In genomic region chr14:73189651-73190050, GRCh38 we compare ENCODE assay signal across 25 cellular contexts.
"Had no signal": no experiment of that assay in that cellular context is flagged by ENCODE, and none has a peak within 500 bp of the region (broad histone marks: within the 10 kb centered on the region; RNA-seq: fewer than 3 reads in every experiment).

No MANE protein-coding gene starts in this region.

- H3K4me3 Mint-ChIP-seq: activated CD4-positive, alpha-beta memory T cell treated with anti-CD3 and anti-CD28 coated beads for 36 hours; activated CD8-positive, alpha-beta memory T cell treated with anti-CD3 and anti-CD28 coated beads, Interleukin-2, amount 10 ng/mL, durations not matched to agents 7 days and 5 days; activated T-helper 1 cell treated with anti-CD3 and anti-CD28 coated beads, Interleukin-12 subunit alpha, Interleukin-12 subunit beta, Interleukin-2, Interleukin-4 antibody, amounts not matched to agents 30 ng/mL and 10 ng/mL and 1 ng/mL, durations not matched to agents 14 hours and 24 hours and 36 hours; brain; natural killer cell treated with Interleukin-12 subunit alpha and Interleukin-12 subunit beta and Interleukin-15 and Interleukin-18, amount 100 ng/mL, for 72 hours had no signal

- H3K36me3 Mint-ChIP-seq: natural killer cell treated with Interleukin-12 subunit alpha and Interleukin-12 subunit beta and Interleukin-15 and Interleukin-18, amount 100 ng/mL, for 72 hours had no signal

- H3K9me3 ChIP-seq: right lobe of liver, thoracic aorta, upper lobe of right lung had no signal

- H3K27me3 ChIP-seq: right lobe of liver, upper lobe of right lung had no signal

- ATAC-seq: activated CD8-positive, alpha-beta memory T cell treated with anti-CD3 and anti-CD28 coated beads, Interleukin-2, amount 10 ng/mL, durations not matched to agents 7 days and 5 days; esophagus mucosa; left ventricle myocardium superior; upper lobe of right lung had no signal

- H3K27ac Mint-ChIP-seq: activated CD4-positive, alpha-beta memory T cell treated with anti-CD3 and anti-CD28 coated beads for 36 hours; activated CD8-positive, alpha-beta memory T cell treated with anti-CD3 and anti-CD28 coated beads, Interleukin-2, amount 10 ng/mL, durations not matched to agents 7 days and 5 days; activated T-helper 1 cell treated with anti-CD3 and anti-CD28 coated beads, Interleukin-12 subunit alpha, Interleukin-12 subunit beta, Interleukin-2, Interleukin-4 antibody, amounts not matched to agents 30 ng/mL and 10 ng/mL and 1 ng/mL, durations not matched to agents 14 hours and 24 hours and 36 hours; brain; natural killer cell treated with Interleukin-12 subunit alpha and Interleukin-12 subunit beta and Interleukin-15 and Interleukin-18, amount 100 ng/mL, for 72 hours had no signal

- H3K27ac ChIP-seq: right lobe of liver, thoracic aorta, upper lobe of right lung had no signal

- H3K4me1 Mint-ChIP-seq: brain had no signal

- H3K4me2 ChIP-seq: smooth muscle cell had no signal

- H3K9me3 Mint-ChIP-seq: activated CD4-positive, alpha-beta memory T cell treated with anti-CD3 and anti-CD28 coated beads for 36 hours; activated T-helper 1 cell treated with anti-CD3 and anti-CD28 coated beads, Interleukin-12 subunit alpha, Interleukin-12 subunit beta, Interleukin-2, Interleukin-4 antibody, amounts not matched to agents 30 ng/mL and 10 ng/mL and 1 ng/mL, durations not matched to agents 14 hours and 24 hours and 36 hours; natural killer cell treated with Interleukin-12 subunit alpha and Interleukin-12 subunit beta and Interleukin-15 and Interleukin-18, amount 100 ng/mL, for 72 hours had no signal

- FAIRE-seq: frontal cortex had no signal

- DNase-seq: activated CD4-positive, alpha-beta memory T cell treated with anti-CD3 and anti-CD28 coated beads for 36 hours; activated CD4-positive, alpha-beta T cell treated with anti-CD3 and anti-CD28 coated beads for 48 hours; activated CD8-positive, alpha-beta memory T cell treated with anti-CD3 and anti-CD28 coated beads, Interleukin-2, amount 10 ng/mL, durations not matched to agents 7 days and 5 days; activated gamma-delta T cell; activated naive CD4-positive, alpha-beta T cell treated with anti-CD3 and anti-CD28 coated beads, Interleukin-2, amount 50 U/mL, for 16 hours; activated T-cell treated with anti-CD3 and anti-CD28 coated beads for 4 hours; aorta; caudate nucleus; dermis blood vessel endothelial cell; effector CD8-positive, alpha-beta T cell; hippocampal formation; left ventricle myocardium superior; mammary epithelial cell; midbrain; right lobe of liver; stimulated activated CD4-positive, alpha-beta T cell treated with anti-CD3 and anti-CD28 coated beads, Interleukin-15, amount 100 ng/mL, for 24 hours; stimulated activated naive CD4-positive, alpha-beta T cell; upper lobe of right lung had no signal

- H3K4me1 ChIP-seq: right lobe of liver, upper lobe of right lung had no signal

- H3K4me3 ChIP-seq: right lobe of liver, smooth muscle cell, thoracic aorta, upper lobe of right lung had no signal
